Comparison of ENCODE assay signal across 8 cellular contexts in genomic region chr22:50260801-50261614, GRCh38. TPM values are rescaled to one million over a fixed set of nuclear protein-coding genes. Genes with fewer than 3 reads are reported as not detected.
A peak's percentile ranks its signal among the peaks of the same experiment; 100 is the strongest.
DNase-seq lines count a peak whose midpoint lies in the region; ATAC-seq and TF ChIP-seq lines count a peak whose summit lies in the region.

No MANE protein-coding gene starts in this region.

- H2AFZ ChIP-seq in PC-3 (ENCODE audit: low read length), result peak overlapping the region; percentile 71

- peaks cover 13% of the 10 kb centered on the region for H3K4me1 Mint-ChIP-seq in stimulated activated effector memory CD8-positive, alpha-beta T cell treated with anti-CD3 and anti-CD28 coated beads, Interleukin-12 subunit alpha, Interleukin-12 subunit beta, amount 100 ng/mL, for 72 hours
- peaks cover 0 to 4% of the 10 kb centered on the region in 2 donors for H3K4me1 Mint-ChIP-seq in immature natural killer cell

- no peaks in the 10 kb centered on the region for H3K9me2 ChIP-seq in PC-3 (replicated peaks; ENCODE audit: low read length)

- H3K79me2 ChIP-seq in PC-3 (ENCODE audit: low read length), result peaks cover 10% of the 10 kb centered on the region

- TF ChIP-seq POLR2A in breast epithelium (IDR thresholded peaks at IDR 0.05), result no peak

- H3K9ac ChIP-seq in BLaER1 (peak overlapping the region; percentile 84), PC-3 (ENCODE audit: low read length) (peak overlapping the region; percentile 71)

- H3K27ac ChIP-seq in BLaER1 (peak overlapping the region; percentile 89), PC-3 (ENCODE audit: low read length) (no peak overlapping the region), breast epithelium (peak overlapping the region in 1 of 2 donors; percentile 38)

- DNase-seq in PC-3 (peak; percentile 50), breast epithelium (ENCODE audit: low spot score in 2 of 2) (no peak), kidney epithelial cell (ENCODE audit: low read depth) (no peak), immature natural killer cell (no peak), NCI-H1092 (lab: John Stamatoyannopoulos, UW) (no peak)
- DNase-seq in stimulated activated effector memory CD8-positive, alpha-beta T cell treated with anti-CD3 and anti-CD28 coated beads, Interleukin-12 subunit alpha, Interleukin-12 subunit beta, amount 100 ng/mL, for 72 hours (ENCODE audit: low spot score in 2 of 2), result peak in 1 of 2 donors; percentile 74

- no TSS peak for BruUV-seq in PC-3 (replicated peaks; lab: Mats Ljungman, UMichigan)

- H3F3A ChIP-seq in PC-3 (ENCODE audit: low read length, unreplicated experiment), result no peaks in the 10 kb centered on the region

- ATAC-seq in GM19452 (IDR thresholded peaks at IDR 0.05; ENCODE audit: unreplicated experiment), result peak; percentile 23
- ATAC-seq in PC-3, result peak; percentile 67
- ATAC-seq in stimulated activated effector memory CD8-positive, alpha-beta T cell treated with anti-CD3 and anti-CD28 coated beads, Interleukin-12 subunit alpha, Interleukin-12 subunit beta, amount 100 ng/mL, for 72 hours, result peak; percentile 49

- H3K4me1 ChIP-seq in BLaER1 (peaks cover 54% of the 10 kb centered on the region), PC-3 (ENCODE audit: insufficient read depth, low read length) (peaks cover 10% of the 10 kb centered on the region), breast epithelium (no peaks in the 10 kb centered on the region)

- H3K27ac Mint-ChIP-seq in stimulated activated effector memory CD8-positive, alpha-beta T cell treated with anti-CD3 and anti-CD28 coated beads, Interleukin-12 subunit alpha, Interleukin-12 subunit beta, amount 100 ng/mL, for 72 hours, result no peak overlapping the region
- no peak overlapping the region for H3K27ac Mint-ChIP-seq in immature natural killer cell

- POLR2A ChIA-PET in PC-3 (lab: Charles Lee; ENCODE audit: unreplicated experiment), result no interaction called here

- H3K9me3 ChIP-seq in BLaER1 (no peaks in the 10 kb centered on the region), PC-3 (ENCODE audit: low read length) (no peaks in the 10 kb centered on the region), breast epithelium (no peaks in the 10 kb centered on the region)

- H3K27me3 Mint-ChIP-seq in immature natural killer cell (ENCODE audit: low read depth in 3 of 3), result peaks cover 2 to 9% (median 6%) of the 10 kb centered on the region in 3 donors

- intact Hi-C loops in PC-3 (cut with micrococcal nuclease) (no loop called here), breast epithelium (cut with DNase I; ENCODE audit: low total_unique reads) (no loop called here)

- H3K4me3 Mint-ChIP-seq in stimulated activated effector memory CD8-positive, alpha-beta T cell treated with anti-CD3 and anti-CD28 coated beads, Interleukin-12 subunit alpha, Interleukin-12 subunit beta, amount 100 ng/mL, for 72 hours, result peak overlapping the region; percentile 40
- H3K4me3 Mint-ChIP-seq in immature natural killer cell, result no peak overlapping the region

- H4K20me1 ChIP-seq in BLaER1 (peaks cover 44% of the 10 kb centered on the region), PC-3 (ENCODE audit: low read length) (no peaks in the 10 kb centered on the region)

- H3K4me3 ChIP-seq in BLaER1 (peak overlapping the region; percentile 81), PC-3 (ENCODE audit: low read length) (peak overlapping the region; percentile 79), breast epithelium (peak overlapping the region; percentile 43 to 79 (median 50)), kidney epithelial cell (ENCODE audit: low read depth, low read length) (peak overlapping the region; percentile 50)

- H3K36me3 ChIP-seq in BLaER1 (peaks cover 47% of the 10 kb centered on the region), PC-3 (ENCODE audit: low read depth, low read length) (no peaks in the 10 kb centered on the region), breast epithelium (no peaks in the 10 kb centered on the region), kidney epithelial cell (ENCODE audit: control insufficient read depth, insufficient read depth, low read length) (peaks cover 1% of the 10 kb centered on the region)

- no peaks in the 10 kb centered on the region for H3K9me3 Mint-ChIP-seq in stimulated activated effector memory CD8-positive, alpha-beta T cell treated with anti-CD3 and anti-CD28 coated beads, Interleukin-12 subunit alpha, Interleukin-12 subunit beta, amount 100 ng/mL, for 72 hours
- H3K9me3 Mint-ChIP-seq in immature natural killer cell, result no peaks in the 10 kb centered on the region

- CTCF ChIA-PET in PC-3 (lab: Charles Lee), result no interaction called here

- H3K4me2 ChIP-seq in BLaER1, result peak overlapping the region; percentile 97
- peak overlapping the region; percentile 90 for H3K4me2 ChIP-seq in PC-3 (ENCODE audit: low read length)

- peaks cover 7% of the 10 kb centered on the region for H3K36me3 Mint-ChIP-seq in stimulated activated effector memory CD8-positive, alpha-beta T cell treated with anti-CD3 and anti-CD28 coated beads, Interleukin-12 subunit alpha, Interleukin-12 subunit beta, amount 100 ng/mL, for 72 hours
- H3K36me3 Mint-ChIP-seq in immature natural killer cell, result no peaks in the 10 kb centered on the region

- H3K27me3 ChIP-seq in BLaER1 (no peaks in the 10 kb centered on the region), PC-3 (ENCODE audit: low read length) (no peaks in the 10 kb centered on the region), breast epithelium (peaks cover 0 to 25% of the 10 kb centered on the region in 2 donors), kidney epithelial cell (ENCODE audit: control insufficient read depth, insufficient read depth, low read length) (no peaks in the 10 kb centered on the region)

- TF ChIP-seq CTCF in PC-3 (conservative IDR thresholded peaks at IDR 0.05; ENCODE audit: low read depth, low read length), result no peak
- no peak for TF ChIP-seq CTCF in breast epithelium (IDR thresholded peaks at IDR 0.05)
- no peak for TF ChIP-seq CTCF in kidney epithelial cell (IDR thresholded peaks at IDR 0.05; ENCODE audit: insufficient read depth, low read length, poor library complexity, severe bottlenecking)

RNA-seq across cellular contexts. Expression of gene MAPK12, which starts 0.5 kb away (rescaled TPM):
- total RNA-seq in PC-3 (2014; rRNA removed), result 22.4 and 22.5 TPM in 2 replicates
- 1 to 10 TPM; 3.8 to 9.8 (median 5.3) TPM for total RNA-seq in breast epithelium
- total RNA-seq in kidney epithelial cell, result 25.5 and 27.3 TPM in 2 replicates
- polyA plus RNA-seq in immature natural killer cell, result under 1 TPM in 2 of 3 donors, not detected in 1; 0.13 to 0.31 TPM

RNA-seq across cellular contexts. Expression of gene MAPK11, which starts 9.2 kb away (rescaled TPM):
- total RNA-seq in PC-3 (2014; rRNA removed) (7.0 and 7.6 TPM in 2 replicates), breast epithelium (10 to 100 TPM in 2 of 3 donors, 1 to 10 TPM in 1; 5.7 to 16.5 (median 13.4) TPM), kidney epithelial cell (11.9 and 12.9 TPM in 2 replicates)
- polyA plus RNA-seq in immature natural killer cell, result under 1 TPM in 2 of 3 donors, not detected in 1; 0.12 to 0.22 TPM

RNA-seq across cellular contexts. Expression of gene HDAC10, which starts 9.9 kb away (rescaled TPM):
- 25.8 and 34.5 TPM in 2 replicates for total RNA-seq in PC-3 (2014; rRNA removed)
- total RNA-seq in breast epithelium, result 10 to 100 TPM; 22.9 to 35.7 (median 29.4) TPM
- 21.1 and 34.8 TPM in 2 replicates for total RNA-seq in kidney epithelial cell
- 10 to 100 TPM in 2 of 3 donors, 1 to 10 TPM in 1; 10.0 to 13.4 (median 11.2) TPM for polyA plus RNA-seq in immature natural killer cell

RNA-seq across cellular contexts. Expression of gene TUBGCP6, which starts 16.2 kb away (rescaled TPM):
- total RNA-seq in PC-3 (2014; rRNA removed) (32.1 and 39.5 TPM in 2 replicates), breast epithelium (10 to 100 TPM; 34.2 to 66.2 (median 59.6) TPM), kidney epithelial cell (27.2 and 33.6 TPM in 2 replicates)
- 10 to 100 TPM in 2 of 3 donors, 1 to 10 TPM in 1; 5.2 to 18.0 (median 12.4) TPM for polyA plus RNA-seq in immature natural killer cell

RNA-seq across cellular contexts. Expression of gene PLXNB2, which starts 46.4 kb away (rescaled TPM):
- total RNA-seq in PC-3 (2014; rRNA removed), result 68.2 and 82.9 TPM in 2 replicates
- total RNA-seq in breast epithelium, result 100 to 1,000 TPM in 2 of 3 donors, 10 to 100 TPM in 1; 79.0 to 137 (median 122) TPM
- total RNA-seq in kidney epithelial cell, result 251 and 302 TPM in 2 replicates
- 1 to 10 TPM in 2 of 3 donors, not detected in 1; 1.1 to 1.6 TPM for polyA plus RNA-seq in immature natural killer cell
